In genomic region chr10:11036424-11037011, GRCh38 we compare ENCODE assay signal across 9 cellular contexts. TPM values are rescaled to one million over a fixed set of nuclear protein-coding genes. Genes with fewer than 3 reads are reported as not detected.
DNase-seq lines count a peak whose midpoint lies in the region; ATAC-seq and TF ChIP-seq lines count a peak whose summit lies in the region.
"Had no signal": no experiment of that assay in that cellular context is flagged by ENCODE, and none has a peak within 500 bp of the region (broad histone marks: within the 10 kb centered on the region; RNA-seq: fewer than 3 reads in every experiment).

No MANE protein-coding gene starts in this region.

- no peaks in the 10 kb centered on the region for H3F3A ChIP-seq in PC-3 (ENCODE audit: low read length, unreplicated experiment)

- no peak overlapping the region for H2AFZ ChIP-seq in PC-3 (ENCODE audit: low read length)

- no peaks in the 10 kb centered on the region for H3K9me2 ChIP-seq in PC-3 (replicated peaks; ENCODE audit: low read length)

- H3K4me1 ChIP-seq in PC-3 (ENCODE audit: insufficient read depth, low read length): no peaks in the 10 kb centered on the region
- H3K4me1 ChIP-seq: BLaER1 had no signal

- H3K79me2 ChIP-seq in PC-3 (ENCODE audit: low read length): no peaks in the 10 kb centered on the region

- H3K4me2 ChIP-seq in PC-3 (ENCODE audit: low read length): no peak overlapping the region
- H3K4me2 ChIP-seq: BLaER1 had no signal

- no peaks in the 10 kb centered on the region for H3K27me3 ChIP-seq in PC-3 (ENCODE audit: low read length)
- H3K27me3 ChIP-seq: BLaER1 had no signal

- 0 out of 2 replicates have a peak, but pooled peaks have one; percentile 48 for ATAC-seq in PC-3
- peak; percentile 88 for ATAC-seq in sciatic nerve
- ATAC-seq in esophagus mucosa: no peak

- POLR2A ChIA-PET in PC-3 (lab: Charles Lee; ENCODE audit: unreplicated experiment): no interaction called here

- H3K4me3 ChIP-seq in PC-3 (ENCODE audit: low read length) (no peak overlapping the region), fibroblast of villous mesenchyme (ENCODE audit: low read depth, low read length) (no peak overlapping the region)
- H3K4me3 ChIP-seq: BLaER1 had no signal

- BruUV-seq in PC-3 (replicated peaks; lab: Mats Ljungman, UMichigan): no TSS peak

- CTCF ChIA-PET in PC-3 (lab: Charles Lee): no interaction called here

- no peak overlapping the region for H3K9ac ChIP-seq in PC-3 (ENCODE audit: low read length)
- H3K9ac ChIP-seq: BLaER1 had no signal

- intact Hi-C loops in PC-3 (cut with micrococcal nuclease) (no loop called here), sciatic nerve (cut with DNase I) (no loop called here)

- no peaks in the 10 kb centered on the region for H4K20me1 ChIP-seq in PC-3 (ENCODE audit: low read length)
- H4K20me1 ChIP-seq: BLaER1 had no signal

- DNase-seq in NCI-H1092 treated with DMSO at 0.1 percent for 48 hours (lab: John Stamatoyannopoulos, UW) (peak; percentile 0), NCI-H1092 (lab: John Stamatoyannopoulos, UW) (no peak), PC-3 (peak; percentile 48), fibroblast of villous mesenchyme (ENCODE audit: low read depth) (peak; percentile 53), sciatic nerve (ENCODE audit: low spot score) (peak; percentile 74), NCI-H524 treated with DMSO at 0.1 percent for 48 hours (lab: John Stamatoyannopoulos, UW) (no peak), retina (no peak)

- no peaks in the 10 kb centered on the region for H3K36me3 ChIP-seq in PC-3 (ENCODE audit: low read depth, low read length)
- H3K36me3 ChIP-seq: BLaER1 had no signal

- peak; percentile 59 for TF ChIP-seq CTCF in PC-3 (conservative IDR thresholded peaks at IDR 0.05; ENCODE audit: low read depth, low read length)
- TF ChIP-seq CTCF in fibroblast of villous mesenchyme (IDR thresholded peaks at IDR 0.05; ENCODE audit: insufficient read depth, low read depth, low read length): peak; percentile 70

- no peaks in the 10 kb centered on the region for H3K9me3 ChIP-seq in PC-3 (ENCODE audit: low read length)

- H3K27ac ChIP-seq in PC-3 (ENCODE audit: low read length): no peak overlapping the region
- H3K27ac ChIP-seq: BLaER1 had no signal

RNA-seq across cellular contexts. Expression of gene CELF2, which starts 18.8 kb away (rescaled TPM):
- total RNA-seq in PC-3 (2014; rRNA removed) (not detected in 2 replicates), fibroblast of villous mesenchyme (0.97 and 2.2 TPM in 2 replicates), sciatic nerve (94.9 TPM), esophagus mucosa (3.5 TPM)

Comparison
In these comparisons a context has a peak if more than half of its experiments do, and no peak if none do; other contexts are left out.
1. DNase-seq: peak in NCI-H1092 treated with DMSO at 0.1 percent for 48 hours (single experiment), PC-3 (single experiment), fibroblast of villous mesenchyme (single experiment) and sciatic nerve (single experiment); none in NCI-H1092 (single experiment), NCI-H524 treated with DMSO at 0.1 percent for 48 hours (single experiment) and retina (single experiment).
2. RNA of gene CELF2, which starts 18.8 kb away (total RNA-seq): 94.9 TPM in sciatic nerve (single experiment); 3.5 TPM in esophagus mucosa (single experiment), 0.97 to 2.2 TPM in fibroblast of villous mesenchyme and not detected in PC-3; every median in the first group is over 10 times any median in the second.